ENCODE assay signal across 16 cellular contexts in genomic region chr4:82439088-82439487, GRCh38. TPM values are rescaled to one million over a fixed set of nuclear protein-coding genes. Genes with fewer than 3 reads are reported as not detected.
A peak's percentile ranks its signal among the peaks of the same experiment; 100 is the strongest.
DNase-seq lines count a peak whose midpoint lies in the region; ATAC-seq and TF ChIP-seq lines count a peak whose summit lies in the region.
"Had no signal": no experiment of that assay in that cellular context is flagged by ENCODE, and none has a peak within 500 bp of the region (broad histone marks: within the 10 kb centered on the region; RNA-seq: fewer than 3 reads in every experiment).

No MANE protein-coding gene starts in this region.

- no peak for ATAC-seq in effector memory CD8-positive, alpha-beta T cell (replicated peaks)

- CTCF ChIA-PET in activated naive CD4-positive, alpha-beta T cell treated with anti-CD3 and anti-CD28 coated beads for 36 hours (lab: Charles Lee): interaction anchor here (2.1 to 2.4 kb wide), 2 partner anchors 10 to 13 kb away, joined by 5 to 7 read pairs; no protein-coding TSS in a partner anchor
- CTCF ChIA-PET in HEK293 (lab: Yijun Ruan, JAX): interaction anchor here (0.6 to 1.1 kb wide), 2 partner anchors 10 to 12 kb away, joined by 3 to 9 read pairs; no protein-coding TSS in a partner anchor

- intact Hi-C loops in activated naive CD4-positive, alpha-beta T cell treated with anti-CD3 and anti-CD28 coated beads for 36 hours (cut with micrococcal nuclease): loop anchor here (2.0 to 10.0 kb wide), 3 partner anchors 14 to 784 kb away; no protein-coding TSS in a partner anchor
- intact Hi-C loops in activated T-helper 2 cell treated with anti-CD3 and anti-CD28 coated beads, Interferon-gamma antibody, Interleukin-2, Interleukin-4, amounts not matched to agents 10 μg/mL and 5 μg/mL and 100 μg/mL, durations not matched to agents 14 hours and 24 hours and 36 hours (cut with micrococcal nuclease): loop anchor here (10.0 kb wide), 1 partner anchor 676 kb away; the partner anchor contains the start of gene PLAC8

- no peak overlapping the region for H3K27ac ChIP-seq in HEK293 (ENCODE audit: extremely low read depth, low read depth, low read length)
- H3K27ac ChIP-seq: SJCRH30 had no signal

- H3K4me3 ChIP-seq in HEK293 (ENCODE audit: low read depth, low read length): no peak overlapping the region
- H3K4me3 ChIP-seq: SJCRH30 had no signal

- no peaks in the 10 kb centered on the region for H3K9me3 ChIP-seq in HEK293 (ENCODE audit: control insufficient read depth, insufficient read depth, low read depth, low read length)
- H3K9me3 ChIP-seq: BE2C, SJCRH30 had no signal

- no peaks in the 10 kb centered on the region for H3K4me1 ChIP-seq in HEK293 (ENCODE audit: control insufficient read depth, insufficient read depth, low read length)
- H3K4me1 ChIP-seq: SJCRH30 had no signal

- peaks cover 78% of the 10 kb centered on the region for H3K4me1 Mint-ChIP-seq in activated naive CD4-positive, alpha-beta T cell treated with anti-CD3 and anti-CD28 coated beads for 36 hours (ENCODE audit: low read depth)
- H3K4me1 Mint-ChIP-seq in activated T-helper 2 cell treated with anti-CD3 and anti-CD28 coated beads, Interferon-gamma antibody, Interleukin-2, Interleukin-4, amounts not matched to agents 10 μg/mL and 5 μg/mL and 100 μg/mL, durations not matched to agents 14 hours and 24 hours and 36 hours (ENCODE audit: low read depth): peaks cover 49% of the 10 kb centered on the region
- H3K4me1 Mint-ChIP-seq in effector memory CD8-positive, alpha-beta T cell (ENCODE audit: low read depth in 2 of 2): peaks cover 38 to 49% of the 10 kb centered on the region in 2 donors

- H3K27me3 Mint-ChIP-seq in activated naive CD4-positive, alpha-beta T cell treated with anti-CD3 and anti-CD28 coated beads for 36 hours (ENCODE audit: low read depth): no peaks in the 10 kb centered on the region
- H3K27me3 Mint-ChIP-seq in activated T-helper 2 cell treated with anti-CD3 and anti-CD28 coated beads, Interferon-gamma antibody, Interleukin-2, Interleukin-4, amounts not matched to agents 10 μg/mL and 5 μg/mL and 100 μg/mL, durations not matched to agents 14 hours and 24 hours and 36 hours (ENCODE audit: low read depth): no peaks in the 10 kb centered on the region
- no peaks in the 10 kb centered on the region for H3K27me3 Mint-ChIP-seq in effector memory CD8-positive, alpha-beta T cell

- H3K9me3 Mint-ChIP-seq in activated naive CD4-positive, alpha-beta T cell treated with anti-CD3 and anti-CD28 coated beads for 36 hours: no peaks in the 10 kb centered on the region
- no peaks in the 10 kb centered on the region for H3K9me3 Mint-ChIP-seq in activated T-helper 2 cell treated with anti-CD3 and anti-CD28 coated beads, Interferon-gamma antibody, Interleukin-2, Interleukin-4, amounts not matched to agents 10 μg/mL and 5 μg/mL and 100 μg/mL, durations not matched to agents 14 hours and 24 hours and 36 hours
- H3K9me3 Mint-ChIP-seq in effector memory CD8-positive, alpha-beta T cell: no peaks in the 10 kb centered on the region

- TF ChIP-seq CTCF in HEK293 (tag by site-specific recombination; IDR thresholded peaks at IDR 0.05): no peak

- POLR2A ChIA-PET in HEK293 (lab: Yijun Ruan, JAX): no interaction called here

- peaks cover 0 to 8% of the 10 kb centered on the region in 2 experiments; a peak in 2 of 3 replicates for H3K36me3 ChIP-seq in HEK293 (ENCODE audit: control insufficient read depth in 2 of 2, insufficient read depth in 1 of 2, low read length in 2 of 2)

- DNase-seq in activated naive CD4-positive, alpha-beta T cell treated with anti-CD3 and anti-CD28 coated beads for 36 hours: no peak
- no peak for DNase-seq in activated naive CD4-positive, alpha-beta T cell treated with Interleukin-2 at 50 U/mL for 16 hours
- DNase-seq in activated T-helper 2 cell treated with anti-CD3 and anti-CD28 coated beads, Interferon-gamma antibody, Interleukin-2, Interleukin-4, amounts not matched to agents 10 μg/mL and 5 μg/mL and 100 μg/mL, durations not matched to agents 14 hours and 24 hours and 36 hours (ENCODE audit: low spot score): no peak
- DNase-seq in effector memory CD8-positive, alpha-beta T cell: no peak
- DNase-seq in anterior cingulate cortex (lab: John Stamatoyannopoulos, UW) (no peak), NCI-H1436 (lab: John Stamatoyannopoulos, UW) (no peak)
- DNase-seq: BE2C, EL, GF-D8, NCI-H1092, NCI-H1436 treated with DMSO at 0.1 percent for 48 hours, NCI-H2029, NCI-H526, OCI-M1, SJCRH30 had no signal

- H3K36me3 Mint-ChIP-seq in activated naive CD4-positive, alpha-beta T cell treated with anti-CD3 and anti-CD28 coated beads for 36 hours (ENCODE audit: low read depth): peaks cover 28% of the 10 kb centered on the region
- H3K36me3 Mint-ChIP-seq in activated T-helper 2 cell treated with anti-CD3 and anti-CD28 coated beads, Interferon-gamma antibody, Interleukin-2, Interleukin-4, amounts not matched to agents 10 μg/mL and 5 μg/mL and 100 μg/mL, durations not matched to agents 14 hours and 24 hours and 36 hours (ENCODE audit: low read depth): peaks cover 61% of the 10 kb centered on the region
- H3K36me3 Mint-ChIP-seq in effector memory CD8-positive, alpha-beta T cell (ENCODE audit: insufficient read depth): peaks cover 25% of the 10 kb centered on the region

- H3K27ac Mint-ChIP-seq in activated naive CD4-positive, alpha-beta T cell treated with anti-CD3 and anti-CD28 coated beads for 36 hours: peak overlapping the region; percentile 71
- H3K27ac Mint-ChIP-seq in activated T-helper 2 cell treated with anti-CD3 and anti-CD28 coated beads, Interferon-gamma antibody, Interleukin-2, Interleukin-4, amounts not matched to agents 10 μg/mL and 5 μg/mL and 100 μg/mL, durations not matched to agents 14 hours and 24 hours and 36 hours: peak overlapping the region; percentile 30
- H3K27ac Mint-ChIP-seq in effector memory CD8-positive, alpha-beta T cell: peak overlapping the region; percentile 6 to 13

- no peak overlapping the region for H3K4me3 Mint-ChIP-seq in activated naive CD4-positive, alpha-beta T cell treated with anti-CD3 and anti-CD28 coated beads for 36 hours
- H3K4me3 Mint-ChIP-seq in activated T-helper 2 cell treated with anti-CD3 and anti-CD28 coated beads, Interferon-gamma antibody, Interleukin-2, Interleukin-4, amounts not matched to agents 10 μg/mL and 5 μg/mL and 100 μg/mL, durations not matched to agents 14 hours and 24 hours and 36 hours (ENCODE audit: low read depth): no peak overlapping the region
- no peak overlapping the region for H3K4me3 Mint-ChIP-seq in effector memory CD8-positive, alpha-beta T cell

TF ChIP-seq in HEK293, 187 proteins besides CTCF, POLR2A, EP300 and RAD21:
- no peak for TF ChIP-seq ZNF560 (tag by site-specific recombination; IDR thresholded peaks at IDR 0.05; ENCODE audit: borderline replicate concordance)
- no peak for TF ChIP-seq ZNF624 (tag by site-specific recombination; IDR thresholded peaks at IDR 0.05)
- no peak for TF ChIP-seq GLI4 (tag by site-specific recombination; IDR thresholded peaks at IDR 0.05)
- 0 out of 2 replicates have a peak, but pooled peaks have one; percentile 12 for TF ChIP-seq PRDM10 (tag by site-specific recombination; IDR thresholded peaks at IDR 0.05)
- TF ChIP-seq INSM2 (tag by site-specific recombination; IDR thresholded peaks at IDR 0.05): no peak
TF ChIP-seq in HEK293: peak in this region for 1.

RNA-seq across cellular contexts. Expression of gene ENOPH1, which starts 8.7 kb away (rescaled TPM):
- total RNA-seq in activated naive CD4-positive, alpha-beta T cell treated with anti-CD3 and anti-CD28 coated beads for 36 hours: 10 to 100 TPM; 55.1 to 56.3 TPM
- 64.5 and 65.9 TPM in 2 replicates for total RNA-seq in activated T-helper 2 cell treated with anti-CD3 and anti-CD28 coated beads, Interferon-gamma antibody, Interleukin-2, Interleukin-4, amounts not matched to agents 10 μg/mL and 5 μg/mL and 100 μg/mL, durations not matched to agents 14 hours and 24 hours and 36 hours

RNA-seq across cellular contexts. Expression of gene HNRNPDL, which starts 8.8 kb away (rescaled TPM):
- 100 to 1,000 TPM; 256 to 267 TPM for total RNA-seq in activated naive CD4-positive, alpha-beta T cell treated with anti-CD3 and anti-CD28 coated beads for 36 hours
- total RNA-seq in activated T-helper 2 cell treated with anti-CD3 and anti-CD28 coated beads, Interferon-gamma antibody, Interleukin-2, Interleukin-4, amounts not matched to agents 10 μg/mL and 5 μg/mL and 100 μg/mL, durations not matched to agents 14 hours and 24 hours and 36 hours: 470 and 486 TPM in 2 replicates

Comparison
In these comparisons a context has a peak if more than half of its experiments do, and no peak if none do; other contexts are left out.
1. H3K27ac Mint-ChIP-seq: peak in every context shown above with its lines; median percentile 71 in activated naive CD4-positive, alpha-beta T cell treated with anti-CD3 and anti-CD28 coated beads for 36 hours; 30 in activated T-helper 2 cell treated with anti-CD3 and anti-CD28 coated beads, Interferon-gamma antibody, Interleukin-2, Interleukin-4, amounts not matched to agents 10 μg/mL and 5 μg/mL and 100 μg/mL, durations not matched to agents 14 hours and 24 hours and 36 hours; 10 in effector memory CD8-positive, alpha-beta T cell.